Comparison of ENCODE assay signal across 10 cellular contexts in genomic region chr1:167438171-167439138, GRCh38.
A peak's percentile ranks its signal among the peaks of the same experiment; 100 is the strongest.
DNase-seq lines count a peak whose midpoint lies in the region; TF ChIP-seq lines count a peak whose summit lies in the region.
"Had no signal": no experiment of that assay in that cellular context is flagged by ENCODE, and none has a peak within 500 bp of the region (broad histone marks: within the 10 kb centered on the region; RNA-seq: fewer than 3 reads in every experiment).

No MANE protein-coding gene starts in this region.

- DNase-seq in CD1c-positive myeloid dendritic cell (ENCODE audit: extremely low spot score) (peak; percentile 9), mesothelial cell of epicardium (ENCODE audit: low spot score in 2 of 2, unreplicated experiment in 2 of 2) (no peak), HAP-1 (ENCODE audit: low spot score in 2 of 2) (no peak), amniotic stem cell (lab: John Stamatoyannopoulos, UW) (no peak), NCI-H1092 (lab: John Stamatoyannopoulos, UW) (no peak), epidermal melanocyte (ENCODE audit: insufficient read length, low spot score) (no peak)
- DNase-seq in activated naive CD8-positive, alpha-beta T cell treated with anti-CD3 and anti-CD28 coated beads for 36 hours = no peak
- DNase-seq: DND-41, T-helper 9 cell had no signal

- WGBS in HUES64 = 91% methylated on average over 17 of the region's 17 CpGs

- H3K4me1 ChIP-seq in HUES64 (ENCODE audit: insufficient read depth, low read length) (peaks cover 6% of the 10 kb centered on the region), HAP-1 (no peaks in the 10 kb centered on the region)

- in situ Hi-C loops in HAP-1 (cut with MboI; ENCODE audit: low sequenced_read_pairs) = no loop called here

- H3K27ac ChIP-seq in HUES64 (ENCODE audit: low read depth, low read length) = no peak overlapping the region

- peak overlapping the region; percentile 57 for H3K4me3 Mint-ChIP-seq in activated naive CD8-positive, alpha-beta T cell treated with anti-CD3 and anti-CD28 coated beads for 36 hours
- peak overlapping the region; percentile 55 for H3K4me3 Mint-ChIP-seq in mesothelial cell of epicardium

- H3K9me3 ChIP-seq in HUES64 (ENCODE audit: insufficient read depth, low read depth, low read length) (0 out of 2 replicates have a peak, but pooled peaks cover 3% of the 10 kb centered on the region), HAP-1 (no peaks in the 10 kb centered on the region)

- H3K27me3 Mint-ChIP-seq in activated naive CD8-positive, alpha-beta T cell treated with anti-CD3 and anti-CD28 coated beads for 36 hours = no peaks in the 10 kb centered on the region
- peaks cover 57% of the 10 kb centered on the region for H3K27me3 Mint-ChIP-seq in mesothelial cell of epicardium (ENCODE audit: low read depth)

- peaks cover 66% of the 10 kb centered on the region for H3K36me3 Mint-ChIP-seq in activated naive CD8-positive, alpha-beta T cell treated with anti-CD3 and anti-CD28 coated beads for 36 hours
- no peaks in the 10 kb centered on the region for H3K36me3 Mint-ChIP-seq in mesothelial cell of epicardium

- H3K9ac ChIP-seq in HUES64 (ENCODE audit: low read depth, low read length) = no peak overlapping the region

- H3K36me3 ChIP-seq in HUES64 (ENCODE audit: insufficient read depth, low read length) = no peaks in the 10 kb centered on the region
- no peaks in the 10 kb centered on the region for H3K36me3 ChIP-seq in HAP-1 (replicated peaks)

- H3K4me1 Mint-ChIP-seq in activated naive CD8-positive, alpha-beta T cell treated with anti-CD3 and anti-CD28 coated beads for 36 hours = peaks cover 66% of the 10 kb centered on the region
- H3K4me1 Mint-ChIP-seq in mesothelial cell of epicardium = no peaks in the 10 kb centered on the region

- TF ChIP-seq CTCF in mesothelial cell of epicardium (IDR thresholded peaks at IDR 0.05; ENCODE audit: unreplicated experiment) = no peak

- H3K4me3 ChIP-seq in HUES64 (ENCODE audit: low read length) = peak overlapping the region; percentile 59
- H3K4me3 ChIP-seq in HAP-1 = no peak overlapping the region

- H3K27me3 ChIP-seq in HUES64 (ENCODE audit: insufficient read depth, low read length) = peaks cover 42% of the 10 kb centered on the region
- no peaks in the 10 kb centered on the region for H3K27me3 ChIP-seq in HAP-1 (ENCODE audit: low read depth)

- no peaks in the 10 kb centered on the region for H3K9me3 Mint-ChIP-seq in activated naive CD8-positive, alpha-beta T cell treated with anti-CD3 and anti-CD28 coated beads for 36 hours
- H3K9me3 Mint-ChIP-seq in mesothelial cell of epicardium = peaks cover 9% of the 10 kb centered on the region

- H3K27ac Mint-ChIP-seq in activated naive CD8-positive, alpha-beta T cell treated with anti-CD3 and anti-CD28 coated beads for 36 hours = peak overlapping the region; percentile 78
- H3K27ac Mint-ChIP-seq in mesothelial cell of epicardium = no peak overlapping the region
